In genomic region chr19:4913996-4914735, GRCh38 we compare ENCODE assay signal across 8 cellular contexts. TPM values are rescaled to one million over a fixed set of nuclear protein-coding genes. Genes with fewer than 3 reads are reported as not detected.
DNase-seq lines count a peak whose midpoint lies in the region; ATAC-seq lines count a peak whose summit lies in the region.

No MANE protein-coding gene starts in this region.

- no peak for ATAC-seq in stimulated activated naive CD8-positive, alpha-beta T cell treated with anti-CD3 and anti-CD28 coated beads, Interleukin-15, amount 100 ng/mL, for 72 hours
- no peak for ATAC-seq in HG03135 (IDR thresholded peaks at IDR 0.05; ENCODE audit: unreplicated experiment)

- H3K27ac Mint-ChIP-seq in immature natural killer cell: peak overlapping the region; percentile 97 to 100 (median 98)
- peak overlapping the region; percentile 89 to 94 for H3K27ac Mint-ChIP-seq in stimulated activated naive CD8-positive, alpha-beta T cell treated with anti-CD3 and anti-CD28 coated beads, Interleukin-15, amount 100 ng/mL, for 72 hours

- peak overlapping the region; percentile 95 to 100 (median 99) for H3K4me3 Mint-ChIP-seq in immature natural killer cell
- H3K4me3 Mint-ChIP-seq in stimulated activated naive CD8-positive, alpha-beta T cell treated with anti-CD3 and anti-CD28 coated beads, Interleukin-15, amount 100 ng/mL, for 72 hours: peak overlapping the region; percentile 89 to 93

- peaks cover 68% of the 10 kb centered on the region in 2 donors for H3K4me1 Mint-ChIP-seq in immature natural killer cell
- peaks cover 66% of the 10 kb centered on the region for H3K4me1 Mint-ChIP-seq in stimulated activated naive CD8-positive, alpha-beta T cell treated with anti-CD3 and anti-CD28 coated beads, Interleukin-15, amount 100 ng/mL, for 72 hours

- H3K27me3 Mint-ChIP-seq in immature natural killer cell (ENCODE audit: low read depth in 3 of 3): peaks cover 4 to 17% (median 5%) of the 10 kb centered on the region in 3 donors
- H3K27me3 Mint-ChIP-seq in stimulated activated naive CD8-positive, alpha-beta T cell treated with anti-CD3 and anti-CD28 coated beads, Interleukin-15, amount 100 ng/mL, for 72 hours: no peaks in the 10 kb centered on the region

- no peaks in the 10 kb centered on the region for H3K9me3 Mint-ChIP-seq in immature natural killer cell
- no peaks in the 10 kb centered on the region for H3K9me3 Mint-ChIP-seq in stimulated activated naive CD8-positive, alpha-beta T cell treated with anti-CD3 and anti-CD28 coated beads, Interleukin-15, amount 100 ng/mL, for 72 hours

- peak; percentile 72 for DNase-seq in activated effector memory CD4-positive, alpha-beta T cell treated with anti-CD3 and anti-CD28 coated beads, Interleukin-2, amount 50 U/mL, for 16 hours
- DNase-seq in activated effector memory CD4-positive, alpha-beta T cell treated with Interleukin-2 at 50 U/mL for 16 hours: no peak
- DNase-seq in activated CD8-positive, alpha-beta memory T cell treated with anti-CD3 and anti-CD28 coated beads, Interleukin-2, amount 50 U/mL, for 48 hours: peak; percentile 66
- peak; percentile 16 to 46 (median 22) for DNase-seq in immature natural killer cell
- peak in 1 of 2 donors; percentile 46 for DNase-seq in stimulated activated naive CD8-positive, alpha-beta T cell treated with anti-CD3 and anti-CD28 coated beads, Interleukin-15, amount 100 ng/mL, for 72 hours
- no peak for DNase-seq in CD1c-positive myeloid dendritic cell (ENCODE audit: extremely low spot score)
- DNase-seq in NCI-H82 (lab: John Stamatoyannopoulos, UW): no peak

- H3K36me3 Mint-ChIP-seq in immature natural killer cell: no peaks in the 10 kb centered on the region

RNA-seq across cellular contexts. Expression of gene UHRF1, which starts 4.9 kb away (rescaled TPM):
- polyA plus RNA-seq in immature natural killer cell: 1 to 10 TPM in 1 of 3 donors, under 1 TPM in 1, not detected in 1; 0.91 to 5.1 TPM

RNA-seq across cellular contexts. Expression of gene ARRDC5, which starts 11.5 kb away (rescaled TPM):
- polyA plus RNA-seq in immature natural killer cell: 1 to 10 TPM; 1.3 to 2.5 (median 2.5) TPM

RNA-seq across cellular contexts. Expression of gene PLIN3, which starts 46.7 kb away (rescaled TPM):
- 10 to 100 TPM; 28.0 to 41.9 (median 32.2) TPM for polyA plus RNA-seq in immature natural killer cell

RNA-seq across cellular contexts. Expression of gene KDM4B, which starts 54.7 kb away (rescaled TPM):
- 10 to 100 TPM in 1 of 3 donors, 1 to 10 TPM in 2; 4.3 to 22.4 (median 6.7) TPM for polyA plus RNA-seq in immature natural killer cell

Comparison
In these comparisons a context has a peak if more than half of its experiments do, and no peak if none do; other contexts are left out.
1. DNase-seq: peak in activated effector memory CD4-positive, alpha-beta T cell treated with anti-CD3 and anti-CD28 coated beads, Interleukin-2, amount 50 U/mL, for 16 hours (single experiment), activated CD8-positive, alpha-beta memory T cell treated with anti-CD3 and anti-CD28 coated beads, Interleukin-2, amount 50 U/mL, for 48 hours (single experiment) and immature natural killer cell (3 of 3); none in activated effector memory CD4-positive, alpha-beta T cell treated with Interleukin-2 at 50 U/mL for 16 hours (single experiment), CD1c-positive myeloid dendritic cell (single experiment) and NCI-H82 (single experiment).